ENCODE assay signal across 9 cellular contexts in genomic region chr11:67409781-67410368, GRCh38. TPM values are rescaled to one million over a fixed set of nuclear protein-coding genes. Genes with fewer than 3 reads are reported as not detected.
DNase-seq lines count a peak whose midpoint lies in the region; ATAC-seq lines count a peak whose summit lies in the region.
"Had no signal": no experiment of that assay in that cellular context is flagged by ENCODE, and none has a peak within 500 bp of the region (broad histone marks: within the 10 kb centered on the region; RNA-seq: fewer than 3 reads in every experiment).

No MANE protein-coding gene starts in this region.

- no peaks in the 10 kb centered on the region for H3K9me3 ChIP-seq in mucosa of stomach (ENCODE audit: control insufficient read depth, low read length)
- no peaks in the 10 kb centered on the region for H3K9me3 ChIP-seq in trophoblast cell (ENCODE audit: insufficient read depth, low read depth, low read length)

- peaks cover 9% of the 10 kb centered on the region for H3K36me3 Mint-ChIP-seq in IgD-negative memory B cell
- H3K36me3 Mint-ChIP-seq in activated T-cell treated with anti-CD3 and anti-CD28 coated beads, Interleukin-2, amount 50 U/mL, for 4 hours (ENCODE audit: insufficient read depth), result peaks cover 5% of the 10 kb centered on the region

- no peak overlapping the region for H2AFZ ChIP-seq in trophoblast cell (ENCODE audit: insufficient read depth, low read length, poor library complexity)

- H3K23ac ChIP-seq in trophoblast cell (ENCODE audit: low read length), result no peak overlapping the region

- no peak overlapping the region for H3K14ac ChIP-seq in trophoblast cell (ENCODE audit: low read length)

- H3K4me3 ChIP-seq in mucosa of stomach (ENCODE audit: low read length), result no peak overlapping the region
- no peak overlapping the region for H3K4me3 ChIP-seq in trophoblast cell (ENCODE audit: low read depth, low read length)

- no peaks in the 10 kb centered on the region for H3K79me1 ChIP-seq in trophoblast cell (ENCODE audit: low read length)

- H3K36me3 ChIP-seq in mucosa of stomach (ENCODE audit: control insufficient read depth, insufficient read depth, low read length) (no peaks in the 10 kb centered on the region), trophoblast cell (ENCODE audit: control insufficient read depth in 1 of 2, insufficient read depth in 2 of 2, low read length in 2 of 2) (no peaks in the 10 kb centered on the region)

- no peaks in the 10 kb centered on the region for H3K79me2 ChIP-seq in trophoblast cell (ENCODE audit: control insufficient read depth, insufficient read depth, low read length, poor library complexity)

- peak overlapping the region; percentile 96 to 100 (median 96) for H3K27ac Mint-ChIP-seq in IgD-negative memory B cell

- H2BK120ac ChIP-seq in trophoblast cell (ENCODE audit: insufficient read depth, low read length, poor library complexity), result no peak overlapping the region

- H2BK12ac ChIP-seq in trophoblast cell (ENCODE audit: low read length), result no peak overlapping the region

- H3K4me1 ChIP-seq in mucosa of stomach (ENCODE audit: control insufficient read depth, insufficient read depth, low read length) (peaks cover 33% of the 10 kb centered on the region), trophoblast cell (ENCODE audit: control insufficient read depth in 1 of 2, insufficient read depth in 2 of 2, low read length in 2 of 2) (no peaks in the 10 kb centered on the region)

- no peak overlapping the region for H4K8ac ChIP-seq in trophoblast cell (ENCODE audit: low read depth, low read length)

- no peak overlapping the region for H3K27ac ChIP-seq in trophoblast cell (ENCODE audit: low read depth, low read length)

- H3K4me2 ChIP-seq in trophoblast cell (ENCODE audit: low read length), result no peak overlapping the region

- no peak overlapping the region for H2BK5ac ChIP-seq in trophoblast cell (ENCODE audit: low read depth, low read length, poor library complexity)

- no peaks in the 10 kb centered on the region for H3K9me3 Mint-ChIP-seq in IgD-negative memory B cell
- H3K9me3 Mint-ChIP-seq in activated T-cell treated with anti-CD3 and anti-CD28 coated beads, Interleukin-2, amount 50 U/mL, for 4 hours, result no peaks in the 10 kb centered on the region

- WGBS in trophoblast cell (ENCODE audit: extremely low coverage, insufficient coverage, insufficient read length), result no CpG with 5 or more reads among the region's 13 CpGs

- no peak for ATAC-seq in activated T-cell treated with anti-CD3 and anti-CD28 coated beads, Interleukin-2, amount 50 U/mL, for 4 hours

- H4K91ac ChIP-seq in trophoblast cell (ENCODE audit: low read depth, low read length), result no peak overlapping the region

- H3K4me1 Mint-ChIP-seq in IgD-negative memory B cell, result peaks cover 56 to 63% (median 59%) of the 10 kb centered on the region in 3 donors
- H3K4me1 Mint-ChIP-seq in activated T-cell treated with anti-CD3 and anti-CD28 coated beads, Interleukin-2, amount 50 U/mL, for 4 hours (ENCODE audit: low read depth), result peaks cover 83% of the 10 kb centered on the region

- peak; percentile 73 for DNase-seq in DMS53 (lab: John Stamatoyannopoulos, UW)
- no peak for DNase-seq in activated T-cell treated with anti-CD3 and anti-CD28 coated beads, Interleukin-2, amount 50 U/mL, for 4 hours
- DNase-seq in cerebellar cortex (ENCODE audit: low spot score), result no peak
- no peak for DNase-seq in trophoblast cell
- DNase-seq in hippocampal formation (lab: John Stamatoyannopoulos, UW), result no peak
- DNase-seq in NCI-H1048 (lab: John Stamatoyannopoulos, UW), result no peak

- H2AK5ac ChIP-seq in trophoblast cell (ENCODE audit: low read length), result no peak overlapping the region

- no peak overlapping the region for H4K12ac ChIP-seq in trophoblast cell (ENCODE audit: low read depth, low read length)

- no peak overlapping the region for H3K18ac ChIP-seq in trophoblast cell (ENCODE audit: low read length)

- peaks cover 3% of the 10 kb centered on the region for H3K27me3 Mint-ChIP-seq in IgD-negative memory B cell
- no peaks in the 10 kb centered on the region for H3K27me3 Mint-ChIP-seq in activated T-cell treated with anti-CD3 and anti-CD28 coated beads, Interleukin-2, amount 50 U/mL, for 4 hours (ENCODE audit: low read depth)

- H3K9ac ChIP-seq in mucosa of stomach (ENCODE audit: low read length) (peak overlapping the region; percentile 37), trophoblast cell (ENCODE audit: low read length) (no peak overlapping the region)

- peak overlapping the region; percentile 90 to 100 (median 94) for H3K4me3 Mint-ChIP-seq in IgD-negative memory B cell
- H3K4me3 Mint-ChIP-seq in activated T-cell treated with anti-CD3 and anti-CD28 coated beads, Interleukin-2, amount 50 U/mL, for 4 hours, result peak overlapping the region; percentile 67

- H3K4ac ChIP-seq in trophoblast cell (ENCODE audit: low read depth, low read length), result no peak overlapping the region

- peaks cover 13% of the 10 kb centered on the region for H3K27me3 ChIP-seq in mucosa of stomach (ENCODE audit: control insufficient read depth, insufficient read depth, low read length)
- H3K27me3 ChIP-seq in trophoblast cell (ENCODE audit: insufficient read depth, low read length), result peaks cover under 1% of the 10 kb centered on the region

RNA-seq across cellular contexts. Expression of gene CARNS1, which starts 5.6 kb away (rescaled TPM):
- 2.4 TPM for polyA plus RNA-seq in IgD-negative memory B cell
- total RNA-seq in activated T-cell treated with anti-CD3 and anti-CD28 coated beads, Interleukin-2, amount 50 U/mL, for 4 hours, result 1 to 10 TPM; 1.4 to 2.2 (median 1.5) TPM
- 0.03 TPM in 2 replicates for polyA plus RNA-seq in trophoblast cell (2013)
- total RNA-seq: RPMI7951 had no signal

RNA-seq across cellular contexts. Expression of gene TBC1D10C, which starts 6.0 kb away (rescaled TPM):
- 341 TPM for polyA plus RNA-seq in IgD-negative memory B cell
- 10 to 100 TPM; 63.5 to 90.1 (median 68.5) TPM for total RNA-seq in activated T-cell treated with anti-CD3 and anti-CD28 coated beads, Interleukin-2, amount 50 U/mL, for 4 hours
- polyA plus RNA-seq in trophoblast cell (2013), result 0.04 and 0.15 TPM in 2 replicates
- total RNA-seq: RPMI7951 had no signal

RNA-seq across cellular contexts. Expression of gene PPP1CA, which starts 8.2 kb away (rescaled TPM):
- polyA plus RNA-seq in IgD-negative memory B cell, result 546 TPM
- total RNA-seq in activated T-cell treated with anti-CD3 and anti-CD28 coated beads, Interleukin-2, amount 50 U/mL, for 4 hours, result 100 to 1,000 TPM; 262 to 265 (median 264) TPM
- 208 and 213 TPM in 2 replicates for polyA plus RNA-seq in trophoblast cell (2013)

RNA-seq across cellular contexts. Expression of gene RAD9A, which starts 18.1 kb away (rescaled TPM):
- 12.0 TPM for polyA plus RNA-seq in IgD-negative memory B cell
- total RNA-seq in activated T-cell treated with anti-CD3 and anti-CD28 coated beads, Interleukin-2, amount 50 U/mL, for 4 hours, result 10 to 100 TPM; 36.2 to 40.0 (median 36.2) TPM
- polyA plus RNA-seq in trophoblast cell (2013), result 13.2 and 14.2 TPM in 2 replicates

RNA-seq across cellular contexts. Expression of gene RPS6KB2, which starts 18.4 kb away (rescaled TPM):
- polyA plus RNA-seq in IgD-negative memory B cell, result 65.1 TPM
- total RNA-seq in activated T-cell treated with anti-CD3 and anti-CD28 coated beads, Interleukin-2, amount 50 U/mL, for 4 hours, result 10 to 100 TPM; 90.3 to 97.2 (median 92.7) TPM
- 44.6 and 46.2 TPM in 2 replicates for polyA plus RNA-seq in trophoblast cell (2013)
